19 cellular contexts compared by ENCODE assay signal in the genomic region with DNA sequence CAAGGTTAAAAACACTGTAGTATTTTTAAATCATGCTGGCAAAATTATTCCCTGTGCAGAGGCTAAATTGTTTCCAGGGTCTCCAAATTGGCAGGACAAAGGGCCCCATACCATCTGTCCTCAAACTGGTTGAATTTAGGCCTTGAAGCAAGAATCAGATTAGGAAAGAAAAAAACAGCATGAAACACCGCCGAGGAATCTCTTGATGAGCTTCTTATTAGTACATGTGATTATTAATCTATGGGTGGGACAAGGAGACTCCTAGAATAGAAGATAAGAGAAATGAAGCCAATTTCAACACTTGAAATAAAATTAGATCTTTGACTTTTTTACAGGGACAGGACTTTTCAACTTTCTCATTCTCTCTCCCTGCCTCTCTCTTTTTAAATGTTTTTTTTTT.
DNase-seq lines count a peak whose midpoint lies in the region; ATAC-seq and TF ChIP-seq lines count a peak whose summit lies in the region.
"Had no signal": no experiment of that assay in that cellular context is flagged by ENCODE, and none has a peak within 500 bp of the region (broad histone marks: within the 10 kb centered on the region; RNA-seq: fewer than 3 reads in every experiment).

No MANE protein-coding gene starts in this region.

- peak; percentile 36 for DNase-seq in DMS 273 (lab: John Stamatoyannopoulos, UW; ENCODE audit: unreplicated experiment)
- no peak for DNase-seq in DMS 273 treated with DMSO at 0.1 percent for 48 hours (lab: John Stamatoyannopoulos, UW)
- peak; percentile 62 for DNase-seq in amniotic epithelial cell (ENCODE audit: low read depth)
- peak; percentile 14 for DNase-seq in retinal pigment epithelial cell (ENCODE audit: low read depth)
- DNase-seq: AML-193; Caco-2; CD4-positive, alpha-beta T cell; DMS79 treated with DMSO at 0.1 percent for 48 hours; GOT3; H7; HFFc6; IMR-90 had no signal

- TF ChIP-seq CTCF in retinal pigment epithelial cell (conservative IDR thresholded peaks at IDR 0.05; ENCODE audit: low read depth, low read length), result no peak

- H3K4me3 ChIP-seq in retinal pigment epithelial cell (ENCODE audit: low read length), result no peak overlapping the region
- H3K4me3 ChIP-seq: A549, GM12878, K562 had no signal

- ATAC-seq in GM21367 (IDR thresholded peaks at IDR 0.05; ENCODE audit: unreplicated experiment) (no peak), HG02588 (IDR thresholded peaks at IDR 0.05; ENCODE audit: unreplicated experiment) (no peak), GM21423 (IDR thresholded peaks at IDR 0.05; ENCODE audit: unreplicated experiment) (no peak)
- ATAC-seq: A549, GM12878, HCT116, K562 had no signal
